8 cellular contexts compared by ENCODE assay signal in the genomic region with DNA sequence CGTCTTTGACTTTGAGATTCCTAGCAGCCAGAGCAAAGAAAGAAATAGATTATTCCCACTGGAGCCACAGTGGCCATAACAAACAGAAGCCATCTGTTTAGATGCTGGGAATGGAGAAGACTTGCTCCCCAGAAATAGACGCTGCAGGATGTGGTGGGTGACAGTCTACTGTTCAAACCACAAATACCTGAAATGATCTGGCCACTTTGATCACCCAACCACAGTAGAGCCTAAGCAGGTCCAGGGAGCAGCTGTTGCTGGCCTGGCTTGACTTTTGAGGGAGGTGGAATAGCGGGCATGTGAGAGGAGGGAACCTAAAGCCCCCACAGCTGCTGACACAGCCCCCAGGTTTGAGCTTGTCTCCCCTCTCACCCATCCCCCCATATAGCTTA. TPM values are rescaled to one million over a fixed set of nuclear protein-coding genes. Genes with fewer than 3 reads are reported as not detected.
A peak's percentile ranks its signal among the peaks of the same experiment; 100 is the strongest.
DNase-seq lines count a peak whose midpoint lies in the region; ATAC-seq and TF ChIP-seq lines count a peak whose summit lies in the region.

No MANE protein-coding gene starts in this region.

- 64 to 84% methylated on average over 3 of the region's 3 CpGs for WGBS in sigmoid colon, 2 donors

- intact Hi-C loops in ascending aorta (cut with DNase I) = no loop called here
- intact Hi-C loops in sigmoid colon (cut with DNase I) = no loop called here

- H3K9me3 ChIP-seq in ascending aorta = no peaks in the 10 kb centered on the region
- no peaks in the 10 kb centered on the region for H3K9me3 ChIP-seq in sigmoid colon

- H3K36me3 ChIP-seq in ascending aorta (peaks cover 29 to 38% of the 10 kb centered on the region in 2 donors), sigmoid colon (peaks cover 0 to 57% (median 27%) of the 10 kb centered on the region in 4 donors)

- H3K27ac ChIP-seq in ascending aorta = peak overlapping the region; percentile 47 to 63
- peak overlapping the region; percentile 60 to 78 (median 72) for H3K27ac ChIP-seq in sigmoid colon

- H3K27me3 ChIP-seq in ascending aorta = no peaks in the 10 kb centered on the region
- H3K27me3 ChIP-seq in sigmoid colon = no peaks in the 10 kb centered on the region

- H3K4me3 ChIP-seq in AG10803 (ENCODE audit: low read length) = no peak overlapping the region
- no peak overlapping the region for H3K4me3 ChIP-seq in ascending aorta
- no peak overlapping the region for H3K4me3 ChIP-seq in sigmoid colon

- H3K4me1 ChIP-seq in ascending aorta (peaks cover 0 to 15% of the 10 kb centered on the region in 2 donors), sigmoid colon (peaks cover 0 to 49% (median 38%) of the 10 kb centered on the region in 4 donors)

- peak; percentile 25 for ATAC-seq in GM19372 (IDR thresholded peaks at IDR 0.05; ENCODE audit: low read depth, unreplicated experiment)
- ATAC-seq in HG03378 (IDR thresholded peaks at IDR 0.05; ENCODE audit: unreplicated experiment) = peak; percentile 15

- TF ChIP-seq EP300 in sigmoid colon (IDR thresholded peaks at IDR 0.05) = no peak

- DNase-seq in AG10803 (ENCODE audit: low read depth) (peak; percentile 59), ascending aorta (ENCODE audit: low spot score in 2 of 2) (peak in 1 of 2 donors; percentile 59), sigmoid colon (no peak), epidermal melanocyte (ENCODE audit: insufficient read length, low spot score) (no peak), NCI-H82 (lab: John Stamatoyannopoulos, UW) (no peak), NCI-H1048 (lab: John Stamatoyannopoulos, UW) (no peak)

- TF ChIP-seq CTCF in AG10803 (conservative IDR thresholded peaks at IDR 0.05; ENCODE audit: low read length) (no peak), ascending aorta (IDR thresholded peaks at IDR 0.05) (no peak), sigmoid colon (IDR thresholded peaks at IDR 0.05) (no peak)

- no peak for TF ChIP-seq POLR2A in sigmoid colon (IDR thresholded peaks at IDR 0.05)

RNA-seq across cellular contexts. Expression of gene SH2B3, which starts 38.6 kb away (rescaled TPM):
- total RNA-seq in ascending aorta (124 TPM), sigmoid colon (10 to 100 TPM; 13.2 to 32.5 (median 14.9) TPM)
- 10 to 100 TPM; 10.4 to 14.1 (median 12.0) TPM for polyA plus RNA-seq in sigmoid colon
